Comparison of ENCODE assay signal across 1 cellular context in genomic region chr3:159800434-159801121, GRCh38.
TF ChIP-seq lines count a peak whose summit lies in the region.

No MANE protein-coding gene starts in this region.

TF ChIP-seq in IMR-90, 13 proteins besides CTCF, POLR2A, EP300 and RAD21 (continued from another document):
- TF ChIP-seq NFE2L2 (IDR thresholded peaks at IDR 0.05; ENCODE audit: low read depth, low read length) (no peak), CEBPB (IDR thresholded peaks at IDR 0.05; ENCODE audit: low read depth, low read length) (no peak), FOS (IDR thresholded peaks at IDR 0.05; ENCODE audit: low read depth, low read length) (no peak), MAFK (IDR thresholded peaks at IDR 0.05; ENCODE audit: low read depth, low read length) (no peak), MXI1 (IDR thresholded peaks at IDR 0.05; ENCODE audit: borderline replicate concordance, low read depth, low read length) (no peak)
TF ChIP-seq in IMR-90: peak in this region for 0.
